31 cellular contexts compared by ENCODE assay signal in genomic region chr5:146606838-146607237, GRCh38.
"Had no signal": no experiment of that assay in that cellular context is flagged by ENCODE, and none has a peak within 500 bp of the region (broad histone marks: within the 10 kb centered on the region; RNA-seq: fewer than 3 reads in every experiment).

No MANE protein-coding gene starts in this region.

- H3K4me1 ChIP-seq: esophagus muscularis mucosa, foreskin keratinocyte, heart left ventricle, left ventricle myocardium inferior, pancreas, prostate gland, testis, transverse colon had no signal

- H3K27ac Mint-ChIP-seq: activated CD4-positive, alpha-beta T cell treated with anti-CD3 and anti-CD28 coated beads, Interleukin-2, amount 10 ng/mL, durations not matched to agents 24 days and 14 days; activated CD8-positive, alpha-beta T cell treated with anti-CD3 and anti-CD28 coated beads for 36 hours; activated T-helper 17 cell treated with anti-CD3 and anti-CD28 coated beads, Interleukin-2, amount 50 U/mL, for 72 hours; dendritic cell treated with granulocyte-macrophage colony-stimulating factor and Interleukin-4, amounts not matched to agents 40 ng/mL and 50 ng/mL, for 4 days; natural killer cell treated with Interleukin-12 subunit alpha and Interleukin-12 subunit beta and Interleukin-15 and Interleukin-18, amount 100 ng/mL, for 72 hours; stimulated activated naive B cell treated with anti-CD40 and anti-IgM and Interleukin-4, amounts not matched to agents 10 μg/mL and 1 μg/mL and 100 μg/mL, for 72 hours had no signal

- H3K27me3 ChIP-seq: esophagus muscularis mucosa, foreskin keratinocyte, pancreas, testis, transverse colon had no signal

- DNase-seq: activated CD4-positive, alpha-beta T cell treated with anti-CD3 and anti-CD28 coated beads, Interleukin-2, amount 10 ng/mL, durations not matched to agents 24 days and 14 days; activated CD4-positive, CD25-positive, alpha-beta regulatory T cell treated with anti-CD3 and anti-CD28 coated beads, Interleukin-2, amount 50 U/mL, for 72 hours; activated CD8-positive, alpha-beta T cell treated with anti-CD3 and anti-CD28 coated beads for 36 hours; activated gamma-delta T cell treated with Interleukin-2 at 50 U/mL for 16 hours; activated naive CD4-positive, alpha-beta T cell treated with anti-CD3 and anti-CD28 coated beads, Interleukin-2, amount 50 U/mL, for 16 hours; activated T-cell treated with anti-CD3 and anti-CD28 coated beads, Interleukin-2, amount 50 U/mL, for 4 hours; amniotic stem cell; effector CD4-positive, alpha-beta T cell; foreskin keratinocyte; heart left ventricle; kidney glomerular epithelial cell; left ventricle myocardium inferior; mesendoderm; mucosa of descending colon; pancreas; retina; small intestine; stimulated activated CD4-positive, alpha-beta T cell treated with anti-CD3 and anti-CD28 coated beads, Interleukin-1b, Interleukin-23, amount 100 ng/mL, for 48 hours; stimulated activated CD4-positive, alpha-beta T cell treated with anti-CD3 and anti-CD28 coated beads, Interleukin-4, amount 100 ng/mL, for 4 hours; stimulated activated CD8-positive, alpha-beta memory T cell treated with anti-CD3 and anti-CD28 coated beads, Interleukin-4, amount 100 ng/mL, for 48 hours; stimulated activated naive B cell treated with anti-CD40 and anti-IgM and Interleukin-4, amounts not matched to agents 10 μg/mL and 1 μg/mL and 100 μg/mL, for 72 hours; T-helper 2 cell; testis; transverse colon had no signal

- H3K9me3 Mint-ChIP-seq: activated CD4-positive, alpha-beta T cell treated with anti-CD3 and anti-CD28 coated beads, Interleukin-2, amount 10 ng/mL, durations not matched to agents 24 days and 14 days; activated T-cell treated with anti-CD3 and anti-CD28 coated beads, Interleukin-2, amount 50 U/mL, for 4 hours; activated T-helper 17 cell treated with anti-CD3 and anti-CD28 coated beads, Interleukin-2, amount 50 U/mL, for 72 hours; dendritic cell treated with granulocyte-macrophage colony-stimulating factor and Interleukin-4, amounts not matched to agents 40 ng/mL and 50 ng/mL, for 4 days; natural killer cell treated with Interleukin-12 subunit alpha and Interleukin-12 subunit beta and Interleukin-15 and Interleukin-18, amount 100 ng/mL, for 72 hours; stimulated activated naive B cell treated with anti-CD40 and anti-IgM and Interleukin-4, amounts not matched to agents 10 μg/mL and 1 μg/mL and 100 μg/mL, for 72 hours had no signal

- H3K9me3 ChIP-seq: esophagus muscularis mucosa, heart left ventricle, left ventricle myocardium inferior, mucosa of descending colon, pancreas, prostate gland, testis, transverse colon had no signal

- H3K4me1 Mint-ChIP-seq: activated CD4-positive, alpha-beta T cell treated with anti-CD3 and anti-CD28 coated beads, Interleukin-2, amount 10 ng/mL, durations not matched to agents 24 days and 14 days; activated T-helper 17 cell treated with anti-CD3 and anti-CD28 coated beads, Interleukin-2, amount 50 U/mL, for 72 hours; stimulated activated naive B cell treated with anti-CD40 and anti-IgM and Interleukin-4, amounts not matched to agents 10 μg/mL and 1 μg/mL and 100 μg/mL, for 72 hours had no signal

- H3K4me3 Mint-ChIP-seq: activated CD4-positive, alpha-beta T cell treated with anti-CD3 and anti-CD28 coated beads, Interleukin-2, amount 10 ng/mL, durations not matched to agents 24 days and 14 days; activated CD8-positive, alpha-beta T cell treated with anti-CD3 and anti-CD28 coated beads for 36 hours; activated T-cell treated with anti-CD3 and anti-CD28 coated beads, Interleukin-2, amount 50 U/mL, for 4 hours; activated T-helper 17 cell treated with anti-CD3 and anti-CD28 coated beads, Interleukin-2, amount 50 U/mL, for 72 hours; dendritic cell treated with granulocyte-macrophage colony-stimulating factor and Interleukin-4, amounts not matched to agents 40 ng/mL and 50 ng/mL, for 4 days; natural killer cell treated with Interleukin-12 subunit alpha and Interleukin-12 subunit beta and Interleukin-15 and Interleukin-18, amount 100 ng/mL, for 72 hours; stimulated activated naive B cell treated with anti-CD40 and anti-IgM and Interleukin-4, amounts not matched to agents 10 μg/mL and 1 μg/mL and 100 μg/mL, for 72 hours had no signal

- H3K4me3 ChIP-seq: esophagus muscularis mucosa, heart left ventricle, left ventricle myocardium inferior, lung, mucosa of descending colon, pancreas, prostate gland, testis, transverse colon had no signal

- H3K36me3 ChIP-seq: esophagus muscularis mucosa, heart left ventricle, left ventricle myocardium inferior, pancreas, prostate gland, transverse colon had no signal

- H3K27ac ChIP-seq: esophagus muscularis mucosa, foreskin keratinocyte, heart left ventricle, left ventricle myocardium inferior, pancreas, prostate gland, testis, transverse colon had no signal

- H3K36me3 Mint-ChIP-seq: natural killer cell treated with Interleukin-12 subunit alpha and Interleukin-12 subunit beta and Interleukin-15 and Interleukin-18, amount 100 ng/mL, for 72 hours; stimulated activated naive B cell treated with anti-CD40 and anti-IgM and Interleukin-4, amounts not matched to agents 10 μg/mL and 1 μg/mL and 100 μg/mL, for 72 hours had no signal

- ATAC-seq: activated CD8-positive, alpha-beta T cell treated with anti-CD3 and anti-CD28 coated beads for 36 hours; activated T-cell treated with anti-CD3 and anti-CD28 coated beads, Interleukin-2, amount 50 U/mL, for 4 hours; activated T-helper 17 cell treated with anti-CD3 and anti-CD28 coated beads, Interleukin-2, amount 50 U/mL, for 72 hours; foreskin keratinocyte; heart left ventricle; mucosa of descending colon; natural killer cell treated with Interleukin-12 subunit alpha and Interleukin-12 subunit beta and Interleukin-15 and Interleukin-18, amount 100 ng/mL, for 72 hours; pancreas; sciatic nerve; stimulated activated naive B cell treated with anti-CD40 and anti-IgM and Interleukin-4, amounts not matched to agents 10 μg/mL and 1 μg/mL and 100 μg/mL, for 72 hours had no signal
